In genomic region chr13:85709721-85710120, GRCh38 we compare ENCODE assay signal across 1 cellular context.
TF ChIP-seq lines count a peak whose summit lies in the region.

No MANE protein-coding gene starts in this region.

TF ChIP-seq in GM23338, 12 proteins besides CTCF, POLR2A, EP300 and RAD21 (continued from another document):
- TF ChIP-seq, protein P1, sequence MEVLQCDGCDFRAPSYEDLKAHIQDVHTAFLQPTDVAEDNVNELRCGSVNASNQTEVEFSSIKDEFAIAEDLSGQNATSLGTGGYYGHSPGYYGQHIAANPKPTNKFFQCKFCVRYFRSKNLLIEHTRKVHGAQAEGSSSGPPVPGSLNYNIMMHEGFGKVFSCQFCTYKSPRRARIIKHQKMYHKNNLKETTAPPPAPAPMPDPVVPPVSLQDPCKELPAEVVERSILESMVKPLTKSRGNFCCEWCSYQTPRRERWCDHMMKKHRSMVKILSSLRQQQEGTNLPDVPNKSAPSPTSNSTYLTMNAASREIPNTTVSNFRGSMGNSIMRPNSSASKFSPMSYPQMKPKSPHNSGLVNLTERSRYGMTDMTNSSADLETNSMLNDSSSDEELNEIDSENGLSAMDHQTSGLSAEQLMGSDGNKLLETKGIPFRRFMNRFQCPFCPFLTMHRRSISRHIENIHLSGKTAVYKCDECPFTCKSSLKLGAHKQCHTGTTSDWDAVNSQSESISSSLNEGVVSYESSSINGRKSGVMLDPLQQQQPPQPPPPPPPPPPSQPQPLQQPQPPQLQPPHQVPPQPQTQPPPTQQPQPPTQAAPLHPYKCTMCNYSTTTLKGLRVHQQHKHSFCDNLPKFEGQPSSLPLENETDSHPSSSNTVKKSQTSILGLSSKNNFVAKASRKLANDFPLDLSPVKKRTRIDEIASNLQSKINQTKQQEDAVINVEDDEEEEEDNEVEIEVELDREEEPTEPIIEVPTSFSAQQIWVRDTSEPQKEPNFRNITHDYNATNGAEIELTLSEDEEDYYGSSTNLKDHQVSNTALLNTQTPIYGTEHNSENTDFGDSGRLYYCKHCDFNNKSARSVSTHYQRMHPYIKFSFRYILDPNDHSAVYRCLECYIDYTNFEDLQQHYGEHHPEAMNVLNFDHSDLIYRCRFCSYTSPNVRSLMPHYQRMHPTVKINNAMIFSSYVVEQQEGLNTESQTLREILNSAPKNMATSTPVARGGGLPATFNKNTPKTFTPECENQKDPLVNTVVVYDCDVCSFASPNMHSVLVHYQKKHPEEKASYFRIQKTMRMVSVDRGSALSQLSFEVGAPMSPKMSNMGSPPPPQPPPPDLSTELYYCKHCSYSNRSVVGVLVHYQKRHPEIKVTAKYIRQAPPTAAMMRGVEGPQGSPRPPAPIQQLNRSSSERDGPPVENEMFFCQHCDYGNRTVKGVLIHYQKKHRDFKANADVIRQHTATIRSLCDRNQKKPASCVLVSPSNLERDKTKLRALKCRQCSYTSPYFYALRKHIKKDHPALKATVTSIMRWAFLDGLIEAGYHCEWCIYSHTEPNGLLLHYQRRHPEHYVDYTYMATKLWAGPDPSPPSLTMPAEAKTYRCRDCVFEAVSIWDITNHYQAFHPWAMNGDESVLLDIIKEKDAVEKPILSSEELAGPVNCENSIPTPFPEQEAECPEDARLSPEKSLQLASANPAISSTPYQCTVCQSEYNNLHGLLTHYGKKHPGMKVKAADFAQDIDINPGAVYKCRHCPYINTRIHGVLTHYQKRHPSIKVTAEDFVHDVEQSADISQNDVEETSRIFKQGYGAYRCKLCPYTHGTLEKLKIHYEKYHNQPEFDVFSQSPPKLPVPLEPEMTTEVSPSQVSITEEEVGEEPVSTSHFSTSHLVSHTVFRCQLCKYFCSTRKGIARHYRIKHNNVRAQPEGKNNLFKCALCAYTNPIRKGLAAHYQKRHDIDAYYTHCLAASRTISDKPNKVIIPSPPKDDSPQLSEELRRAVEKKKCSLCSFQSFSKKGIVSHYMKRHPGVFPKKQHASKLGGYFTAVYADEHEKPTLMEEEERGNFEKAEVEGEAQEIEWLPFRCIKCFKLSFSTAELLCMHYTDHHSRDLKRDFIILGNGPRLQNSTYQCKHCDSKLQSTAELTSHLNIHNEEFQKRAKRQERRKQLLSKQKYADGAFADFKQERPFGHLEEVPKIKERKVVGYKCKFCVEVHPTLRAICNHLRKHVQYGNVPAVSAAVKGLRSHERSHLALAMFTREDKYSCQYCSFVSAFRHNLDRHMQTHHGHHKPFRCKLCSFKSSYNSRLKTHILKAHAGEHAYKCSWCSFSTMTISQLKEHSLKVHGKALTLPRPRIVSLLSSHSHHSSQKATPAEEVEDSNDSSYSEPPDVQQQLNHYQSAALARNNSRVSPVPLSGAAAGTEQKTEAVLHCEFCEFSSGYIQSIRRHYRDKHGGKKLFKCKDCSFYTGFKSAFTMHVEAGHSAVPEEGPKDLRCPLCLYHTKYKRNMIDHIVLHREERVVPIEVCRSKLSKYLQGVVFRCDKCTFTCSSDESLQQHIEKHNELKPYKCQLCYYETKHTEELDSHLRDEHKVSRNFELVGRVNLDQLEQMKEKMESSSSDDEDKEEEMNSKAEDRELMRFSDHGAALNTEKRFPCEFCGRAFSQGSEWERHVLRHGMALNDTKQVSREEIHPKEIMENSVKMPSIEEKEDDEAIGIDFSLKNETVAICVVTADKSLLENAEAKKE (CRISPR knock-in tag; IDR thresholded peaks at IDR 0.05): no peak
